ENCODE assay signal across 8 cellular contexts in the genomic region with DNA sequence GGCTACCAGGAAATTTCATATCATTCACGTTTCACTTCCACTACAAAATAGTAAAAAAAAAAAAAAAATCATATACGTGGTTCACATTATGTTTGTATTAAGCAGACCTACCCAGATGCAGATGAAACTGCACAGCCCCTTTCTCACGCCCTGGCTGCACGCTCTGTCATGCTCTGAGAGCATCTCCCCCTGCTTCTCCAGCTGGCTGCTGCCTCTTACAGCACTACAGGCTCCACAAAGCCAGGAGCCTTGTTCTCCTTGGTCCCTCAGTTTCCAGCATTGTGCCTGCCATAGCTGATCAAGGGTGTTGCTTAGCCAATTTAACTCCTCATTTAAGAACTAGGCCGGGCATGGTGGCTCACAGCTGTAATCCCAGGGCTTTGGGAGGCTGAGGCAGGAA.
"Had no signal": no experiment of that assay in that cellular context is flagged by ENCODE, and none has a peak within 500 bp of the region (broad histone marks: within the 10 kb centered on the region; RNA-seq: fewer than 3 reads in every experiment).

No MANE protein-coding gene starts in this region.

- H3K27ac ChIP-seq: GM23248 had no signal

- H3K4me3 Mint-ChIP-seq: H9 had no signal

- H3K4me3 ChIP-seq: GM23248 had no signal

- H3K27ac Mint-ChIP-seq: H9 had no signal

- FAIRE-seq: H1, H54, HTR-8/SVneo had no signal

- H3K9ac ChIP-seq: GM23248 had no signal

- DNase-seq: H9, HCEC 1CT, IMR-90, KBM-7 had no signal

- H3K9me3 Mint-ChIP-seq: H9 had no signal
